Comparison of ENCODE assay signal across 21 cellular contexts in genomic region chr6:47174502-47175023, GRCh38.
DNase-seq lines count a peak whose midpoint lies in the region; ATAC-seq, FAIRE-seq and TF ChIP-seq lines count a peak whose summit lies in the region.
"Had no signal": no experiment of that assay in that cellular context is flagged by ENCODE, and none has a peak within 500 bp of the region (broad histone marks: within the 10 kb centered on the region; RNA-seq: fewer than 3 reads in every experiment).

No MANE protein-coding gene starts in this region.

- WGBS in esophagus muscularis mucosa, result 93% methylated on average over 4 of the region's 4 CpGs

- no peak overlapping the region for H3K4me3 ChIP-seq in GM23338
- H3K4me3 ChIP-seq in PC-3 (ENCODE audit: low read length), result no peak overlapping the region
- H3K4me3 ChIP-seq in bronchial epithelial cell (ENCODE audit: low read depth, low read length), result no peak overlapping the region
- H3K4me3 ChIP-seq in esophagus muscularis mucosa, result no peak overlapping the region

- no peak for TF ChIP-seq CTCF in GM23338 (conservative IDR thresholded peaks at IDR 0.05; ENCODE audit: low read depth in 2 of 2)
- no peak for TF ChIP-seq CTCF in PC-3 (conservative IDR thresholded peaks at IDR 0.05; ENCODE audit: low read depth, low read length)
- TF ChIP-seq CTCF in bronchial epithelial cell (IDR thresholded peaks at IDR 0.05; ENCODE audit: insufficient read depth, low read length, severe bottlenecking), result no peak
- no peak for TF ChIP-seq CTCF in esophagus muscularis mucosa (IDR thresholded peaks at IDR 0.05)

- FAIRE-seq in bronchial epithelial cell (lab: Jason Lieb, UNC), result no peak
- FAIRE-seq in RCC 7860 (lab: Jason Lieb, UNC), result no peak
- FAIRE-seq: GM12891, GM18507, H1 had no signal

- H3K9me2 ChIP-seq in GM23338 (ENCODE audit: insufficient read depth), result 0 out of 2 replicates have a peak, but pooled peaks cover 4% of the 10 kb centered on the region
- no peaks in the 10 kb centered on the region for H3K9me2 ChIP-seq in PC-3 (replicated peaks; ENCODE audit: low read length)

- POLR2A ChIA-PET in PC-3 (lab: Charles Lee; ENCODE audit: unreplicated experiment), result interaction anchor here (0.6 kb wide), 2 partner anchors 426 to 547 kb away, joined by 4 to 6 read pairs; no protein-coding TSS in a partner anchor

- H2AFZ ChIP-seq in GM23338 (0 out of 2 replicates have a peak overlapping the region, but pooled peaks have one; percentile 38), PC-3 (ENCODE audit: low read length) (no peak overlapping the region)

- CTCF ChIA-PET in PC-3 (lab: Charles Lee), result no interaction called here

- H3K27ac ChIP-seq in GM23338 (ENCODE audit: low read depth) (no peak overlapping the region), PC-3 (ENCODE audit: low read length) (peak overlapping the region; percentile 75), esophagus muscularis mucosa (replicated peaks in 1 of 4) (no peak overlapping the region)

- peak overlapping the region; percentile 12; the same call in 1 of the 2 replicates for H3K9ac ChIP-seq in PC-3 (ENCODE audit: low read length)

- intact Hi-C loops in PC-3 (cut with micrococcal nuclease) (loop anchor here (2.0 kb wide), 1 partner anchor 14 kb away; no protein-coding TSS in a partner anchor), esophagus muscularis mucosa (cut with DNase I) (no loop called here)

- no peaks in the 10 kb centered on the region for H3K36me3 Mint-ChIP-seq in GM23338 (ENCODE audit: low read depth)
- H3K36me3 Mint-ChIP-seq: CD4-positive, alpha-beta memory T cell had no signal

- ATAC-seq in GM23338 (no peak), PC-3 (peak; percentile 95), HG02642 (IDR thresholded peaks at IDR 0.05; ENCODE audit: poor library complexity, unreplicated experiment) (no peak)

- H3K27ac Mint-ChIP-seq in GM23338, result no peak overlapping the region
- H3K27ac Mint-ChIP-seq: CD4-positive, alpha-beta memory T cell had no signal

- no peaks in the 10 kb centered on the region for H3F3A ChIP-seq in GM23338 (replicated peaks; ENCODE audit: low read depth)
- H3F3A ChIP-seq in PC-3 (ENCODE audit: low read length, unreplicated experiment), result no peaks in the 10 kb centered on the region

- no peaks in the 10 kb centered on the region for H4K20me1 ChIP-seq in GM23338 (replicated peaks; ENCODE audit: insufficient read depth)
- no peaks in the 10 kb centered on the region for H4K20me1 ChIP-seq in PC-3 (ENCODE audit: low read length)

- peaks cover 2% of the 10 kb centered on the region for H3K27me3 Mint-ChIP-seq in GM23338 (ENCODE audit: insufficient read depth, low read depth, poor library complexity)
- H3K27me3 Mint-ChIP-seq: CD4-positive, alpha-beta memory T cell had no signal

- no TSS peak for BruUV-seq in PC-3 (replicated peaks; lab: Mats Ljungman, UMichigan)

- no peak overlapping the region for H3K4me2 ChIP-seq in GM23338
- H3K4me2 ChIP-seq in PC-3 (ENCODE audit: low read length), result peak overlapping the region; percentile 36; the same call in 1 of the 2 replicates

- no peak overlapping the region for H3K4me3 Mint-ChIP-seq in GM23338
- H3K4me3 Mint-ChIP-seq: CD4-positive, alpha-beta memory T cell had no signal

- DNase-seq in GM23338 (ENCODE audit: low spot score) (no peak), PC-3 (peak; percentile 91), bronchial epithelial cell (ENCODE audit: low read depth) (peak; percentile 73), esophagus muscularis mucosa (ENCODE audit: extremely low spot score) (peak; percentile 21), A172 (ENCODE audit: low spot score) (no peak), RCC 7860 (ENCODE audit: low spot score) (no peak), NCI-H2196 (lab: John Stamatoyannopoulos, UW; ENCODE audit: unreplicated experiment) (no peak)
- DNase-seq: 8988T; C1 segment of cervical spinal cord; Calu3; CD4-positive, alpha-beta memory T cell; COR-L47; DMS53; DMS79 treated with DMSO at 0.1 percent for 48 hours; GF-D8; H7; HCEC 1CT had no signal

- peaks cover 3% of the 10 kb centered on the region; the same call in 2 of the 3 replicates for H3K9me3 Mint-ChIP-seq in GM23338

- no peak for TF ChIP-seq EP300 in esophagus muscularis mucosa (IDR thresholded peaks at IDR 0.05)

- no peak for TF ChIP-seq POLR2A in esophagus muscularis mucosa (IDR thresholded peaks at IDR 0.05; ENCODE audit: low read depth)

- no peaks in the 10 kb centered on the region for H3K79me2 ChIP-seq in GM23338 (replicated peaks; ENCODE audit: insufficient read depth)
- no peaks in the 10 kb centered on the region for H3K79me2 ChIP-seq in PC-3 (ENCODE audit: low read length)

- H3K36me3 ChIP-seq in GM23338 (ENCODE audit: insufficient read depth) (no peaks in the 10 kb centered on the region), PC-3 (ENCODE audit: low read depth, low read length) (no peaks in the 10 kb centered on the region), bronchial epithelial cell (ENCODE audit: control insufficient read depth, insufficient read depth, low read length) (no peaks in the 10 kb centered on the region), esophagus muscularis mucosa (no peaks in the 10 kb centered on the region)

- no peaks in the 10 kb centered on the region for H3K4me1 Mint-ChIP-seq in GM23338
- H3K4me1 Mint-ChIP-seq: CD4-positive, alpha-beta memory T cell had no signal

- no peaks in the 10 kb centered on the region for H3K27me3 ChIP-seq in GM23338 (ENCODE audit: insufficient read depth)
- H3K27me3 ChIP-seq in PC-3 (ENCODE audit: low read length), result no peaks in the 10 kb centered on the region
- H3K27me3 ChIP-seq in bronchial epithelial cell (ENCODE audit: control insufficient read depth, insufficient read depth, low read length), result no peaks in the 10 kb centered on the region
- no peaks in the 10 kb centered on the region for H3K27me3 ChIP-seq in esophagus muscularis mucosa

- H3K9me3 ChIP-seq in PC-3 (ENCODE audit: low read length), result no peaks in the 10 kb centered on the region
- H3K9me3 ChIP-seq in esophagus muscularis mucosa, result no peaks in the 10 kb centered on the region

- H3K4me1 ChIP-seq in GM23338 (ENCODE audit: insufficient read depth) (no peaks in the 10 kb centered on the region), PC-3 (ENCODE audit: insufficient read depth, low read length) (peaks cover 42% of the 10 kb centered on the region), esophagus muscularis mucosa (peaks cover 0 to 6% (median 0%) of the 10 kb centered on the region in 4 donors)

TF ChIP-seq in GM23338, 12 proteins besides CTCF, POLR2A, EP300 and RAD21:
- TF ChIP-seq ZNF114 (CRISPR knock-in tag; IDR thresholded peaks at IDR 0.05), result no peak
- TF ChIP-seq ETS1 (IDR thresholded peaks at IDR 0.05), result no peak
- TF ChIP-seq REST (IDR thresholded peaks at IDR 0.05; ENCODE audit: unreplicated experiment), result no peak
- no peak for TF ChIP-seq POLR2AphosphoS5 (IDR thresholded peaks at IDR 0.05; ENCODE audit: low read depth)
- no peak for TF ChIP-seq EZH2phosphoT487 (IDR thresholded peaks at IDR 0.05; ENCODE audit: unreplicated experiment)
- no peak for TF ChIP-seq NANOG (IDR thresholded peaks at IDR 0.05; ENCODE audit: borderline replicate concordance)
- TF ChIP-seq CREB1 (CRISPR knock-in tag; IDR thresholded peaks at IDR 0.05; ENCODE audit: low read depth), result no peak

Comparison
In these comparisons a context has a peak if more than half of its experiments do, and no peak if none do; other contexts are left out.
1. DNase-seq: peak in PC-3 (single experiment), bronchial epithelial cell (single experiment) and esophagus muscularis mucosa (single experiment); none in GM23338 (single experiment), A172 (single experiment), RCC 7860 (single experiment) and NCI-H2196 (single experiment).